1 cellular context compared by ENCODE assay signal in genomic region chr20:62816031-62816878, GRCh38.
TF ChIP-seq lines count a peak whose summit lies in the region.

No MANE protein-coding gene starts in this region.

TF ChIP-seq in HepG2, 621 proteins besides CTCF, POLR2A, EP300 and RAD21 (continues in another document):
- TF ChIP-seq ZNF460 (CRISPR knock-in tag; IDR thresholded peaks at IDR 0.05; ENCODE audit: borderline replicate concordance) (no peak), ZNF281 (CRISPR knock-in tag; IDR thresholded peaks at IDR 0.05; ENCODE audit: borderline replicate concordance) (no peak), ZNF350 (CRISPR knock-in tag; IDR thresholded peaks at IDR 0.05; ENCODE audit: borderline replicate concordance, low read depth) (0 out of 2 replicates have a peak, but pooled peaks have one; percentile 17), DMTF1 (CRISPR knock-in tag; IDR thresholded peaks at IDR 0.05) (no peak), KMT2B (CRISPR knock-in tag; IDR thresholded peaks at IDR 0.05) (no peak), ZNF609 (CRISPR knock-in tag; IDR thresholded peaks at IDR 0.05; ENCODE audit: borderline replicate concordance) (no peak), TERF1 (CRISPR knock-in tag; IDR thresholded peaks at IDR 0.05) (no peak), ZBTB8A (CRISPR knock-in tag; IDR thresholded peaks at IDR 0.05; ENCODE audit: borderline replicate concordance, low read depth) (no peak), HIC2 (CRISPR knock-in tag; IDR thresholded peaks at IDR 0.05; ENCODE audit: low read depth) (peak; percentile 52), ZNF709 (CRISPR knock-in tag; IDR thresholded peaks at IDR 0.05) (no peak), E2F2 (CRISPR knock-in tag; IDR thresholded peaks at IDR 0.05; ENCODE audit: borderline replicate concordance) (no peak), SMAD3 (CRISPR knock-in tag; IDR thresholded peaks at IDR 0.05) (no peak), SKIL (CRISPR knock-in tag; IDR thresholded peaks at IDR 0.05; ENCODE audit: borderline replicate concordance) (no peak), ZSCAN12 (CRISPR knock-in tag; IDR thresholded peaks at IDR 0.05) (no peak), ZNF562 (CRISPR knock-in tag; IDR thresholded peaks at IDR 0.05; ENCODE audit: borderline replicate concordance) (no peak), TCF7L2 (IDR thresholded peaks at IDR 0.05; ENCODE audit: low read depth, low read length) (no peak), ZNF256 (CRISPR knock-in tag; conservative IDR thresholded peaks at IDR 0.05) (no peak), HNF4G (IDR thresholded peaks at IDR 0.05; ENCODE audit: borderline replicate concordance, low read depth, low read length) (no peak), HNF4G (CRISPR knock-in tag; IDR thresholded peaks at IDR 0.05; ENCODE audit: borderline replicate concordance, low read depth) (no peak), ARNT (IDR thresholded peaks at IDR 0.05) (no peak), SNAPC4 (CRISPR knock-in tag; IDR thresholded peaks at IDR 0.05) (no peak), MXD1 (CRISPR knock-in tag; IDR thresholded peaks at IDR 0.05) (no peak), HOXA9 (CRISPR knock-in tag; IDR thresholded peaks at IDR 0.05; ENCODE audit: borderline replicate concordance) (no peak), BCL3 (CRISPR knock-in tag; IDR thresholded peaks at IDR 0.05) (no peak), GTF2F1 (IDR thresholded peaks at IDR 0.05; ENCODE audit: low read length) (no peak), ZNF337 (CRISPR knock-in tag; IDR thresholded peaks at IDR 0.05; ENCODE audit: borderline replicate concordance, low read depth) (no peak), SMC3 (IDR thresholded peaks at IDR 0.05; ENCODE audit: low read length) (no peak), ESRRA (CRISPR knock-in tag; IDR thresholded peaks at IDR 0.05; ENCODE audit: low read depth) (no peak)
